In the genomic region with DNA sequence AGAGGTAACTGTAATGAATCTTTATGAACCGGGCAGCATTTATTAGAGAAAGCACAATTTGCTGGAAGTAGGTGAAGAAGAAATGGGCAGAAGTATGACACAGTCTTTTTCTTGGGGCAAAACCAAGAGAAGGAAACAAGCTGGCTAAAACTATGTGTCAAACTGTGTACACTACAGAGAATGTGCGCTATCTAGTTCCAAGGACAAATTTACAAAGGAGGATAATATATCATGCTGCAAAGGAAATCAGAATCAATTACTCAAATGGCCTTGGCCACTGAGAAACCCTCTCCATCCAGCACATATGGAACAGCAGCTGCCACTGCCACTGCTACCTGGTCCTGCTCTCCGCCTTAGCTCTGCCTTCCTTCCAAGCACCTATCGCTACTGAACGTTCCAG, we compare ENCODE assay signal across 36 cellular contexts. TPM values are rescaled to one million over a fixed set of nuclear protein-coding genes. Genes with fewer than 3 reads are reported as not detected.
"Had no signal": no experiment of that assay in that cellular context is flagged by ENCODE, and none has a peak within 500 bp of the region (broad histone marks: within the 10 kb centered on the region; RNA-seq: fewer than 3 reads in every experiment).

No MANE protein-coding gene starts in this region.

- ATAC-seq: activated CD8-positive, alpha-beta T cell treated with anti-CD3 and anti-CD28 coated beads, Interleukin-2, amount 10 ng/mL, durations not matched to agents 7 days and 5 days; PC-3 had no signal

- FAIRE-seq: astrocyte, bronchial epithelial cell had no signal

- H3K27me3 ChIP-seq: adrenal gland, MG63, Peyer's patch, SJSA1 had no signal

- H3K36me3 ChIP-seq: adrenal gland, MG63, Peyer's patch, SJSA1, WERI-Rb-1 had no signal

- DNase-seq: activated CD4-positive, alpha-beta T cell treated with anti-CD3 and anti-CD28 coated beads for 1 hour; activated CD4-positive, alpha-beta T cell treated with anti-CD3 and anti-CD28 coated beads for 48 hours; activated CD4-positive, CD25-positive, alpha-beta regulatory T cell; activated CD8-positive, alpha-beta T cell treated with anti-CD3 and anti-CD28 coated beads, Interleukin-2, amount 10 ng/mL, durations not matched to agents 7 days and 5 days; activated gamma-delta T cell treated with Interleukin-2 at 50 U/mL for 16 hours; activated T-cell treated with anti-CD3 and anti-CD28 coated beads, Interleukin-2, amount 50 U/mL, for 24 hours; adrenal gland; caudate nucleus; cerebellar nuclear complex; Kasumi-1; KG1; MG63; NCI-H1048; NCI-H1105 treated with DMSO at 0.1 percent for 48 hours; NCI-H1436; NCI-H1694; NCI-H1930; NCI-H2081 treated with DMSO at 0.1 percent for 48 hours; NCI-H226; NCI-H446 treated with DMSO at 0.1 percent for 48 hours; NCI-H524; NCI-H69; NCI-H82; PC-3; Peyer's patch; RPMI8226; SHP77 treated with DMSO at 0.1 percent for 48 hours; SK-N-SH; T-helper 9 cell; WERI-Rb-1 had no signal

- H3K9me3 Mint-ChIP-seq: activated naive CD4-positive, alpha-beta T cell treated with anti-CD3 and anti-CD28 coated beads, Interleukin-2, amount 50 U/mL, for 24 hours; activated T-cell treated with anti-CD3 and anti-CD28 coated beads, Interleukin-2, amount 50 U/mL, for 24 hours; IgD-negative memory B cell had no signal

- H3K4me3 ChIP-seq: adrenal gland, MG63, Peyer's patch, SJSA1 had no signal

- H3K4me1 ChIP-seq: Peyer's patch, SJSA1 had no signal

- H3K27me3 Mint-ChIP-seq: activated naive CD4-positive, alpha-beta T cell treated with anti-CD3 and anti-CD28 coated beads, Interleukin-2, amount 50 U/mL, for 24 hours; brain; IgD-negative memory B cell had no signal

- H3K36me3 Mint-ChIP-seq: activated naive CD4-positive, alpha-beta T cell treated with anti-CD3 and anti-CD28 coated beads, Interleukin-2, amount 50 U/mL, for 24 hours; brain; IgD-negative memory B cell had no signal

- H3K27ac ChIP-seq: Peyer's patch, SJSA1, WERI-Rb-1 had no signal

- H3K4me3 Mint-ChIP-seq: activated CD8-positive, alpha-beta T cell treated with anti-CD3 and anti-CD28 coated beads, Interleukin-2, amount 10 ng/mL, durations not matched to agents 7 days and 5 days; activated naive CD4-positive, alpha-beta T cell treated with anti-CD3 and anti-CD28 coated beads, Interleukin-2, amount 50 U/mL, for 24 hours; activated T-cell treated with anti-CD3 and anti-CD28 coated beads, Interleukin-2, amount 50 U/mL, for 24 hours; brain; IgD-negative memory B cell had no signal

- H3K27ac Mint-ChIP-seq: activated CD8-positive, alpha-beta T cell treated with anti-CD3 and anti-CD28 coated beads, Interleukin-2, amount 10 ng/mL, durations not matched to agents 7 days and 5 days; activated naive CD4-positive, alpha-beta T cell treated with anti-CD3 and anti-CD28 coated beads, Interleukin-2, amount 50 U/mL, for 24 hours; activated T-cell treated with anti-CD3 and anti-CD28 coated beads, Interleukin-2, amount 50 U/mL, for 24 hours; IgD-negative memory B cell had no signal

- H3K9me3 ChIP-seq: adrenal gland, MG63, Peyer's patch, SJSA1, SK-N-SH had no signal

RNA-seq across cellular contexts. Expression of gene OPN1LW, which starts 29.4 kb away (rescaled TPM):
- total RNA-seq: activated CD8-positive, alpha-beta T cell treated with anti-CD3 and anti-CD28 coated beads, Interleukin-2, amount 10 ng/mL, durations not matched to agents 7 days and 5 days; adrenal gland; astrocyte; bronchial epithelial cell; PC-3; Peyer's patch; SJSA1 had no signal
- polyA plus RNA-seq: adrenal gland, IgD-negative memory B cell, SK-N-SH had no signal
